8 cellular contexts compared by ENCODE assay signal in the genomic region with DNA sequence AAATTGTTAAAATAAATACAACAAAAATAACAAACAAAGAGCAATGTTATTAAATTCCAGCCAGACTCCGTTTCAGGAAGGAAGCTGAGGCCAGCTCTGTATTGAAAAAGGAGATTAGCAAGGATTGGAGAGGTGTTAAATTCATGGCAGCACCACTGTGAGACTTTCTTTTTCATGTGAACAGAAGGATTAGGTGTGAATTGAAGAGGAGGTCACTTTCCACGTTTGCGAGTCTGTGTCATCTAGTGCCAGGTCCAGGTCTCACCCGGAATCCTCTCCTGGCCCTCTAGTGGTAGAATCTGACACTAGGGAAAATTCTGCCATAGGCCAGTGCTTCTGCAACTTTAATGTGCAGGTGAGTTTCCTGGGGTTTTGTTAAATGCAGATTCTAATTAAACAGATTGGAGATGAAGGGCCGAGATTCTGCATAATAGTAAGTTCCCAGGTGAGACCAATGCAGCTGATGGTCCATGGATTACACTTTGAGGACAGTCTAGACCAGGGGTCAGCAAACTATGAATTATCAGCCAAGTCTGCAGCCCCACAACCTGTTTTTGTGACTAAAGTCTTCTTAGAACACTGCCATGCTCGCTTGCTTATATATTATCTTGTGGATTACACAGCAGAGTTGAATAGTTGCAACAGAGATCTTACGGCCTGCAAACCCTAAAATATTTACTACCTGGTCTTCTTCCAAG. TPM values are rescaled to one million over a fixed set of nuclear protein-coding genes. Genes with fewer than 3 reads are reported as not detected.
A peak's percentile ranks its signal among the peaks of the same experiment; 100 is the strongest.
DNase-seq lines count a peak whose midpoint lies in the region; ATAC-seq and TF ChIP-seq lines count a peak whose summit lies in the region.

No MANE protein-coding gene starts in this region.

- no peaks in the 10 kb centered on the region for H3K79me1 ChIP-seq in IMR-90 (ENCODE audit: low read depth in 1 of 2, low read length in 2 of 2)

- peak; percentile 33 for TF ChIP-seq RAD21 in IMR-90 (IDR thresholded peaks at IDR 0.05; ENCODE audit: low read length)

- no peak overlapping the region for H3K14ac ChIP-seq in IMR-90 (replicated peaks; ENCODE audit: low read depth, low read length)

- no peak overlapping the region for H3K4me3 ChIP-seq in IMR-90 (ENCODE audit: insufficient read depth, low read depth, low read length)

- H3K27me3 Mint-ChIP-seq in activated T-cell treated with anti-CD3 and anti-CD28 coated beads, Interleukin-2, amount 50 U/mL, for 4 hours (ENCODE audit: low read depth), result peaks cover 18% of the 10 kb centered on the region
- peaks cover 2% of the 10 kb centered on the region for H3K27me3 Mint-ChIP-seq in activated CD4-positive, alpha-beta memory T cell treated with anti-CD3 and anti-CD28 coated beads, Interleukin-2, amount 10 ng/mL, durations not matched to agents 7 days and 5 days

- dilution Hi-C loops in IMR-90 (cut with HindIII; ENCODE audit: low sequenced_read_pairs, unreplicated experiment), result no loop called here

- intact Hi-C loops in IMR-90 (cut with micrococcal nuclease), result loop anchor here (2.0 kb wide), 1 partner anchor 223 kb away; no protein-coding TSS in a partner anchor
- intact Hi-C loops in left ventricle myocardium superior (cut with micrococcal nuclease), result no loop called here

- peak; percentile 2 for DNase-seq in activated T-cell treated with anti-CD3 and anti-CD28 coated beads for 4 hours
- no peak for DNase-seq in activated T-cell treated with anti-CD3 and anti-CD28 coated beads, Interleukin-2, amount 50 U/mL, for 4 hours
- peak; percentile 17 for DNase-seq in IMR-90
- peak; percentile 17 for DNase-seq in activated CD4-positive, alpha-beta memory T cell treated with anti-CD3 and anti-CD28 coated beads, Interleukin-2, amount 10 ng/mL, durations not matched to agents 7 days and 5 days
- DNase-seq in left ventricle myocardium superior, result no peak
- peak; percentile 4 to 6 for DNase-seq in stimulated activated CD4-positive, alpha-beta T cell treated with anti-CD3 and anti-CD28 coated beads, Interleukin-2, amount 100 ng/mL, for 48 hours
- no peak for DNase-seq in OCI-M2 (lab: John Stamatoyannopoulos, UW; ENCODE audit: unreplicated experiment)

- H4K91ac ChIP-seq in IMR-90 (ENCODE audit: insufficient read depth, low read depth, low read length), result no peak overlapping the region

- H3K4ac ChIP-seq in IMR-90 (ENCODE audit: low read depth, low read length), result no peak overlapping the region

- H4K5ac ChIP-seq in IMR-90 (ENCODE audit: low read depth, low read length), result no peak overlapping the region

- no peak overlapping the region for H2BK15ac ChIP-seq in IMR-90 (ENCODE audit: low read depth, low read length)

- POLR2A ChIA-PET in IMR-90 (lab: Charles Lee; ENCODE audit: unreplicated experiment), result no interaction called here
- POLR2A ChIA-PET in activated CD4-positive, alpha-beta memory T cell treated with anti-CD3 and anti-CD28 coated beads, Interleukin-2, amount 10 ng/mL, durations not matched to agents 7 days and 5 days (lab: Charles Lee), result no interaction called here

- no peak overlapping the region for H2BK5ac ChIP-seq in IMR-90 (ENCODE audit: low read depth, low read length, poor library complexity, severe bottlenecking)

- peak; percentile 58 for TF ChIP-seq CTCF in IMR-90 (conservative IDR thresholded peaks at IDR 0.05; ENCODE audit: low read depth, low read length)

- H3K27me3 ChIP-seq in IMR-90 (ENCODE audit: control insufficient read depth, insufficient read depth, low read length), result peaks cover 25% of the 10 kb centered on the region

- H4K8ac ChIP-seq in IMR-90 (ENCODE audit: low read depth in 2 of 2, low read length in 2 of 2), result no peak overlapping the region

- H3K36me3 ChIP-seq in IMR-90 (ENCODE audit: control insufficient read depth, insufficient read depth, low read length), result no peaks in the 10 kb centered on the region

- H3K9me1 ChIP-seq in IMR-90 (ENCODE audit: insufficient read depth, low read length), result no peaks in the 10 kb centered on the region

- no peak overlapping the region for H2AK5ac ChIP-seq in IMR-90 (ENCODE audit: low read depth, low read length)

- H3K36me3 Mint-ChIP-seq in activated T-cell treated with anti-CD3 and anti-CD28 coated beads, Interleukin-2, amount 50 U/mL, for 4 hours (ENCODE audit: insufficient read depth), result no peaks in the 10 kb centered on the region
- H3K36me3 Mint-ChIP-seq in activated CD4-positive, alpha-beta memory T cell treated with anti-CD3 and anti-CD28 coated beads, Interleukin-2, amount 10 ng/mL, durations not matched to agents 7 days and 5 days (ENCODE audit: low read depth), result no peaks in the 10 kb centered on the region

- H3K27ac ChIP-seq in IMR-90 (ENCODE audit: insufficient read depth, low read length), result no peak overlapping the region

- H3K56ac ChIP-seq in IMR-90 (ENCODE audit: extremely low read depth, insufficient read depth, low read length), result no peak overlapping the region

- no peaks in the 10 kb centered on the region for H3K4me1 ChIP-seq in IMR-90 (ENCODE audit: control insufficient read depth, insufficient read depth, low read length)

- no peaks in the 10 kb centered on the region for H3K9me3 ChIP-seq in IMR-90 (ENCODE audit: control insufficient read depth, insufficient read depth, low read length)

- H3K4me3 Mint-ChIP-seq in activated T-cell treated with anti-CD3 and anti-CD28 coated beads, Interleukin-2, amount 50 U/mL, for 4 hours, result no peak overlapping the region
- no peak overlapping the region for H3K4me3 Mint-ChIP-seq in activated CD4-positive, alpha-beta memory T cell treated with anti-CD3 and anti-CD28 coated beads, Interleukin-2, amount 10 ng/mL, durations not matched to agents 7 days and 5 days

- no peak overlapping the region for H3K18ac ChIP-seq in IMR-90 (ENCODE audit: low read depth, low read length)

- BruUV-seq in IMR-90 (replicated peaks; lab: Mats Ljungman, UMichigan), result no TSS peak

- no peak overlapping the region for H3K23ac ChIP-seq in IMR-90 (ENCODE audit: low read depth, low read length)

- no peak overlapping the region for H2AFZ ChIP-seq in IMR-90 (replicated peaks; ENCODE audit: low read length, poor library complexity)

- H2BK120ac ChIP-seq in IMR-90 (ENCODE audit: low read depth, low read length), result no peak overlapping the region

- TF ChIP-seq POLR2A in IMR-90 (IDR thresholded peaks at IDR 0.05; ENCODE audit: low read depth, low read length), result no peak

- no peaks in the 10 kb centered on the region for H4K20me1 ChIP-seq in IMR-90 (ENCODE audit: insufficient read depth, low read length)

- ATAC-seq in activated T-cell treated with anti-CD3 and anti-CD28 coated beads, Interleukin-2, amount 50 U/mL, for 4 hours, result no peak
- peak; percentile 77 for ATAC-seq in IMR-90 (ENCODE audit: low read depth)
- peak; percentile 67 for ATAC-seq in left ventricle myocardium superior
- ATAC-seq in GM21737 (IDR thresholded peaks at IDR 0.05; ENCODE audit: unreplicated experiment), result no peak

- CTCF ChIA-PET in IMR-90 (lab: Yijun Ruan, JAX), result interaction anchor here (0.6 to 1.5 kb wide), 9 partner anchors 10 to 46 kb away, joined by 3 to 4 read pairs (median 3); a partner anchor contains a TSS
- CTCF ChIA-PET in activated CD4-positive, alpha-beta memory T cell treated with anti-CD3 and anti-CD28 coated beads, Interleukin-2, amount 10 ng/mL, durations not matched to agents 7 days and 5 days (lab: Charles Lee), result interaction anchor here (1.1 to 1.4 kb wide), 3 partner anchors 19 to 225 kb away, joined by 3 to 4 read pairs (median 3); no protein-coding TSS in a partner anchor

- H3K4me2 ChIP-seq in IMR-90 (ENCODE audit: low read depth, low read length), result peak overlapping the region; percentile 53

- H2AK9ac ChIP-seq in IMR-90 (replicated peaks; ENCODE audit: low read depth, low read length, poor library complexity), result no peak overlapping the region

- H3K4me1 Mint-ChIP-seq in activated T-cell treated with anti-CD3 and anti-CD28 coated beads, Interleukin-2, amount 50 U/mL, for 4 hours (ENCODE audit: low read depth), result peaks cover 4% of the 10 kb centered on the region
- H3K4me1 Mint-ChIP-seq in activated CD4-positive, alpha-beta memory T cell treated with anti-CD3 and anti-CD28 coated beads, Interleukin-2, amount 10 ng/mL, durations not matched to agents 7 days and 5 days, result no peaks in the 10 kb centered on the region

- H3K9ac ChIP-seq in IMR-90 (ENCODE audit: low read depth, low read length), result no peak overlapping the region

- no peak overlapping the region for H2BK20ac ChIP-seq in IMR-90 (ENCODE audit: low read depth, low read length)

- no peak overlapping the region for H3K27ac Mint-ChIP-seq in activated CD4-positive, alpha-beta memory T cell treated with anti-CD3 and anti-CD28 coated beads, Interleukin-2, amount 10 ng/mL, durations not matched to agents 7 days and 5 days

- 4% methylated on average over 3 of the region's 7 CpGs; no CpG with 5 or more reads in 1 of the 2 experiments for WGBS in IMR-90 (ENCODE audit: extremely low coverage in 2 of 2, insufficient read length in 1 of 2), 2 experiments

- no peaks in the 10 kb centered on the region for H3K9me3 Mint-ChIP-seq in activated T-cell treated with anti-CD3 and anti-CD28 coated beads, Interleukin-2, amount 50 U/mL, for 4 hours
- H3K9me3 Mint-ChIP-seq in activated CD4-positive, alpha-beta memory T cell treated with anti-CD3 and anti-CD28 coated beads, Interleukin-2, amount 10 ng/mL, durations not matched to agents 7 days and 5 days, result no peaks in the 10 kb centered on the region

- in situ Hi-C loops in IMR-90 (cut with MboI; ENCODE audit: low sequenced_read_pairs), result no loop called here

TF ChIP-seq in IMR-90, 13 proteins besides CTCF, POLR2A, EP300 and RAD21:
- TF ChIP-seq FOS (IDR thresholded peaks at IDR 0.05; ENCODE audit: low read depth, low read length) (no peak), SMC3 (IDR thresholded peaks at IDR 0.05; ENCODE audit: low read depth, low read length) (peak; percentile 37)

RNA-seq across cellular contexts. Expression of a gene that starts 9.2 kb away (rescaled TPM):
- not detected for total RNA-seq in activated T-cell treated with anti-CD3 and anti-CD28 coated beads, Interleukin-2, amount 50 U/mL, for 4 hours
- total RNA-seq in IMR-90 (2012; rRNA removed) (not detected in 2 replicates), left ventricle myocardium superior (0.62 TPM)
- 0.02 TPM in 1 of 2 replicates, not detected in the other for polyA plus RNA-seq in IMR-90 (2012; rRNA removed)
- polyA plus RNA-seq in IMR-90 (2012; cell fraction: cytosol; rRNA removed), result not detected in 2 replicates
- polyA plus RNA-seq in IMR-90 (2012; cell fraction: nucleus; rRNA removed; ENCODE audit: low replicate concordance), result not detected in 2 replicates
- total RNA-seq in activated CD4-positive, alpha-beta memory T cell treated with anti-CD3 and anti-CD28 coated beads, Interleukin-2, amount 10 ng/mL, durations not matched to agents 7 days and 5 days, result not detected

Comparison
In these comparisons a context has a peak if more than half of its experiments do, and no peak if none do; other contexts are left out.
1. DNase-seq: peak in activated T-cell treated with anti-CD3 and anti-CD28 coated beads for 4 hours (single experiment), IMR-90 (single experiment), activated CD4-positive, alpha-beta memory T cell treated with anti-CD3 and anti-CD28 coated beads, Interleukin-2, amount 10 ng/mL, durations not matched to agents 7 days and 5 days (single experiment) and stimulated activated CD4-positive, alpha-beta T cell treated with anti-CD3 and anti-CD28 coated beads, Interleukin-2, amount 100 ng/mL, for 48 hours (2 of 2); none in activated T-cell treated with anti-CD3 and anti-CD28 coated beads, Interleukin-2, amount 50 U/mL, for 4 hours (single experiment), left ventricle myocardium superior (single experiment) and OCI-M2 (single experiment).
2. ATAC-seq: peak in IMR-90 (single experiment) and left ventricle myocardium superior (single experiment); none in activated T-cell treated with anti-CD3 and anti-CD28 coated beads, Interleukin-2, amount 50 U/mL, for 4 hours (0 of 2) and GM21737 (single experiment).